9 cellular contexts compared by ENCODE assay signal in genomic region chr7:21028186-21028989, GRCh38.
DNase-seq lines count a peak whose midpoint lies in the region; ATAC-seq lines count a peak whose summit lies in the region.
"Had no signal": no experiment of that assay in that cellular context is flagged by ENCODE, and none has a peak within 500 bp of the region (broad histone marks: within the 10 kb centered on the region; RNA-seq: fewer than 3 reads in every experiment).

No MANE protein-coding gene starts in this region.

- no peaks in the 10 kb centered on the region for H3K27me3 ChIP-seq in mesenchymal stem cell (ENCODE audit: control insufficient read depth in 1 of 2, insufficient read depth in 1 of 2, low read length in 2 of 2)

- peak; percentile 39 for DNase-seq in ELF-1 (ENCODE audit: low read depth, low spot score)
- peak; percentile 43 for DNase-seq in NCI-H187 treated with DMSO at 0.1 percent for 48 hours (lab: John Stamatoyannopoulos, UW)
- peak; percentile 20 for DNase-seq in SW480 (ENCODE audit: low spot score)
- DNase-seq in mesenchymal stem cell = peak; percentile 1
- no peak for DNase-seq in GOT3 (lab: John Stamatoyannopoulos, UW)
- no peak for DNase-seq in NCI-H1930 (lab: John Stamatoyannopoulos, UW)
- DNase-seq: nucleus accumbens had no signal

- H2BK12ac ChIP-seq in mesenchymal stem cell (ENCODE audit: low read length in 2 of 2) = no peak overlapping the region

- no peak overlapping the region for H4K91ac ChIP-seq in mesenchymal stem cell (ENCODE audit: low read length)

- no peak overlapping the region for H3K27ac ChIP-seq in mesenchymal stem cell (ENCODE audit: low read length, poor library complexity, severe bottlenecking)

- H3K4me1 ChIP-seq in mesenchymal stem cell (ENCODE audit: control insufficient read depth, insufficient read depth, low read depth, low read length) = no peaks in the 10 kb centered on the region

- no peak overlapping the region for H3K4ac ChIP-seq in mesenchymal stem cell (ENCODE audit: low read depth in 1 of 2, low read length in 2 of 2)

- WGBS in mesenchymal stem cell = 68% methylated on average over 14 of the region's 16 CpGs

- ATAC-seq in GM18517 (IDR thresholded peaks at IDR 0.05; ENCODE audit: unreplicated experiment) (no peak), GM18873 (IDR thresholded peaks at IDR 0.05; ENCODE audit: low FRiP score, unreplicated experiment) (no peak)

- no peak overlapping the region for H2AFZ ChIP-seq in mesenchymal stem cell (ENCODE audit: low read depth, low read length)

- no peak overlapping the region for H3K4me3 ChIP-seq in mesenchymal stem cell (ENCODE audit: insufficient read depth in 1 of 2, low read depth in 1 of 2, low read length in 2 of 2)

- H4K8ac ChIP-seq in mesenchymal stem cell (ENCODE audit: low read length) = no peak overlapping the region

- H3K9ac ChIP-seq in mesenchymal stem cell (ENCODE audit: low read length) = no peak overlapping the region

- H2BK120ac ChIP-seq in mesenchymal stem cell (ENCODE audit: low read depth, low read length) = no peak overlapping the region

- H3K18ac ChIP-seq in mesenchymal stem cell (ENCODE audit: low read depth in 1 of 2, low read length in 2 of 2) = no peak overlapping the region

- H3K79me1 ChIP-seq in mesenchymal stem cell (replicated peaks; ENCODE audit: low read length, poor library complexity, severe bottlenecking) = no peaks in the 10 kb centered on the region

- no peak overlapping the region for H2BK5ac ChIP-seq in mesenchymal stem cell (ENCODE audit: low read depth, low read length, poor library complexity, severe bottlenecking)

- no peak overlapping the region for H2AK5ac ChIP-seq in mesenchymal stem cell (ENCODE audit: low read length, severe bottlenecking)

- no peak overlapping the region for H3K23ac ChIP-seq in mesenchymal stem cell (ENCODE audit: low read length in 2 of 2)

- no peak overlapping the region for H3K14ac ChIP-seq in mesenchymal stem cell (ENCODE audit: low read length in 2 of 2)

- H2BK15ac ChIP-seq in mesenchymal stem cell (ENCODE audit: low read depth, poor library complexity, severe bottlenecking) = no peak overlapping the region

- H3K4me2 ChIP-seq in mesenchymal stem cell (ENCODE audit: low read length, poor library complexity, severe bottlenecking) = no peak overlapping the region

- H3K9me3 ChIP-seq in mesenchymal stem cell (ENCODE audit: control insufficient read depth, low read length) = no peaks in the 10 kb centered on the region

- H3K36me3 ChIP-seq in mesenchymal stem cell (ENCODE audit: control insufficient read depth in 1 of 2, insufficient read depth in 2 of 2, low read depth in 1 of 2, low read length in 2 of 2) = no peaks in the 10 kb centered on the region

Comparison
In these comparisons a context has a peak if more than half of its experiments do, and no peak if none do; other contexts are left out.
1. DNase-seq: peak in ELF-1 (single experiment), NCI-H187 treated with DMSO at 0.1 percent for 48 hours (single experiment), SW480 (single experiment) and mesenchymal stem cell (single experiment); none in GOT3 (single experiment) and NCI-H1930 (0 of 2).